ENCODE assay signal across 35 cellular contexts in genomic region chr11:15509082-15509481, GRCh38.
"Had no signal": no experiment of that assay in that cellular context is flagged by ENCODE, and none has a peak within 500 bp of the region (broad histone marks: within the 10 kb centered on the region; RNA-seq: fewer than 3 reads in every experiment).

No MANE protein-coding gene starts in this region.

- H3K9me3 ChIP-seq: MG63 had no signal

- H3K4me3 ChIP-seq: MG63 had no signal

- H3K27me3 ChIP-seq: MG63 had no signal

- DNase-seq: Karpas-422, Kasumi-1, MG63, MM.1S, MV-4-11, NCI-H1048, NCI-H1092, NCI-H1092 treated with DMSO at 0.1 percent for 48 hours, NCI-H1105, NCI-H1105 treated with DMSO at 0.1 percent for 48 hours, NCI-H1417, NCI-H1417 treated with DMSO at 0.1 percent for 48 hours, NCI-H1436, NCI-H1436 treated with DMSO at 0.1 percent for 48 hours, NCI-H146, NCI-H1694, NCI-H1694 treated with DMSO at 0.1 percent for 48 hours, NCI-H187, NCI-H187 treated with DMSO at 0.1 percent for 48 hours, NCI-H1930, NCI-H2029, NCI-H2029 treated with DMSO at 0.1 percent for 48 hours, NCI-H2081, NCI-H2081 treated with DMSO at 0.1 percent for 48 hours, NCI-H2107, NCI-H2171, NCI-H2171 treated with DMSO at 0.1 percent for 48 hours, NCI-H2227 treated with DMSO at 0.1 percent for 48 hours, NCI-H226, NCI-H345, NCI-H446, NCI-H446 treated with DMSO at 0.1 percent for 48 hours, NCI-H510A, NCI-H510A treated with DMSO at 0.1 percent for 48 hours, NCI-H524 had no signal

- H3K36me3 ChIP-seq: MG63 had no signal
